Comparison of ENCODE assay signal across 10 cellular contexts in genomic region chr20:62624719-62625455, GRCh38. TPM values are rescaled to one million over a fixed set of nuclear protein-coding genes. Genes with fewer than 3 reads are reported as not detected.
DNase-seq lines count a peak whose midpoint lies in the region; ATAC-seq and TF ChIP-seq lines count a peak whose summit lies in the region.
"Had no signal": no experiment of that assay in that cellular context is flagged by ENCODE, and none has a peak within 500 bp of the region (broad histone marks: within the 10 kb centered on the region; RNA-seq: fewer than 3 reads in every experiment).

No MANE protein-coding gene starts in this region.

- ATAC-seq in lung (ENCODE audit: insufficient read depth, low FRiP score): no peak
- no peak for ATAC-seq in GM21717 (IDR thresholded peaks at IDR 0.05; ENCODE audit: unreplicated experiment)

- TF ChIP-seq CTCF in adrenal gland (IDR thresholded peaks at IDR 0.05) (no peak), lung (IDR thresholded peaks at IDR 0.05; ENCODE audit: control extremely low read depth, extremely low read depth) (no peak)

- H3K27me3 Mint-ChIP-seq in activated CD4-positive, alpha-beta T cell treated with anti-CD3 and anti-CD28 coated beads, Interleukin-2, amount 10 ng/mL, durations not matched to agents 24 days and 14 days: no peaks in the 10 kb centered on the region
- H3K27me3 Mint-ChIP-seq: activated naive CD4-positive, alpha-beta T cell treated with anti-CD3 and anti-CD28 coated beads, Interleukin-2, amount 50 U/mL, for 24 hours had no signal

- TF ChIP-seq POLR2A in adrenal gland (IDR thresholded peaks at IDR 0.05): no peak

- intact Hi-C loops in activated CD4-positive, alpha-beta T cell treated with anti-CD3 and anti-CD28 coated beads, Interleukin-2, amount 10 ng/mL, durations not matched to agents 24 days and 14 days (cut with micrococcal nuclease): loop anchor here (1.0 to 5.0 kb wide), 2 partner anchors 17 to 167 kb away; partner anchors contain the start of gene SLCO4A1
- intact Hi-C loops in adrenal gland (cut with DNase I): no loop called here

- 82 to 93% (median 86%) methylated on average over 24 to 32 of the region's 32 CpGs for WGBS in adrenal gland, 4 donors
- 69 to 84% methylated on average over 32 of the region's 32 CpGs for WGBS in lung, 2 donors
- WGBS in thymus: 90% methylated on average over 32 of the region's 32 CpGs

- peak overlapping the region; percentile 48 for H3K27ac Mint-ChIP-seq in activated CD4-positive, alpha-beta T cell treated with anti-CD3 and anti-CD28 coated beads, Interleukin-2, amount 10 ng/mL, durations not matched to agents 24 days and 14 days
- H3K27ac Mint-ChIP-seq: activated naive CD4-positive, alpha-beta T cell treated with anti-CD3 and anti-CD28 coated beads, Interleukin-2, amount 50 U/mL, for 24 hours had no signal

- no peaks in the 10 kb centered on the region for H3K9me3 ChIP-seq in adrenal gland (replicated peaks in 1 of 3)
- H3K9me3 ChIP-seq in lung (ENCODE audit: control insufficient read depth in 2 of 2, insufficient read depth in 1 of 2, low read length in 1 of 2): no peaks in the 10 kb centered on the region
- H3K9me3 ChIP-seq in thymus (ENCODE audit: control insufficient read depth): no peaks in the 10 kb centered on the region

- H3K36me3 Mint-ChIP-seq in activated CD4-positive, alpha-beta T cell treated with anti-CD3 and anti-CD28 coated beads, Interleukin-2, amount 10 ng/mL, durations not matched to agents 24 days and 14 days (ENCODE audit: low read depth): no peaks in the 10 kb centered on the region
- H3K36me3 Mint-ChIP-seq: activated naive CD4-positive, alpha-beta T cell treated with anti-CD3 and anti-CD28 coated beads, Interleukin-2, amount 50 U/mL, for 24 hours had no signal

- H3K4me1 ChIP-seq in adrenal gland (replicated peaks in 1 of 2) (peaks cover 20 to 23% of the 10 kb centered on the region in 2 donors), lung (ENCODE audit: control insufficient read depth in 2 of 2, insufficient read depth in 2 of 2, low read length in 2 of 2) (peaks cover 0 to 36% of the 10 kb centered on the region in 2 donors), thymus (ENCODE audit: control insufficient read depth, insufficient read depth, low read length) (peaks cover 13% of the 10 kb centered on the region)

- H3K27ac ChIP-seq in adrenal gland (peak overlapping the region in 4 of 5 donors; percentile 94 to 98 (median 96)), lung (ENCODE audit: low read depth in 1 of 2, low read length in 1 of 2) (peak overlapping the region; percentile 76 to 98), thymus (ENCODE audit: low read depth) (peak overlapping the region; percentile 19)

- no peak overlapping the region for H3K4me3 Mint-ChIP-seq in activated CD4-positive, alpha-beta T cell treated with anti-CD3 and anti-CD28 coated beads, Interleukin-2, amount 10 ng/mL, durations not matched to agents 24 days and 14 days
- H3K4me3 Mint-ChIP-seq: activated naive CD4-positive, alpha-beta T cell treated with anti-CD3 and anti-CD28 coated beads, Interleukin-2, amount 50 U/mL, for 24 hours had no signal

- H3K36me3 ChIP-seq in adrenal gland (replicated peaks in 1 of 2) (no peaks in the 10 kb centered on the region), lung (ENCODE audit: control insufficient read depth in 2 of 2, insufficient read depth in 2 of 2, low read length in 2 of 2) (no peaks in the 10 kb centered on the region), thymus (ENCODE audit: control insufficient read depth, insufficient read depth) (no peaks in the 10 kb centered on the region)

- no peak for DNase-seq in activated CD4-positive, alpha-beta T cell treated with anti-CD3 and anti-CD28 coated beads, Interleukin-2, amount 10 ng/mL, durations not matched to agents 24 days and 14 days
- DNase-seq in activated CD4-positive, alpha-beta T cell treated with anti-CD3 and anti-CD28 coated beads, Interleukin-2, amount 50 U/mL, for 4 hours: no peak
- DNase-seq in adrenal gland (peak in 3 of 7 donors; percentile 50 to 75 (median 58)), lung (ENCODE audit: low spot score) (no peak), HT-29 (ENCODE audit: low spot score) (no peak), HuH-7 (ENCODE audit: low spot score) (no peak)

- no peaks in the 10 kb centered on the region for H3K9me3 Mint-ChIP-seq in activated CD4-positive, alpha-beta T cell treated with anti-CD3 and anti-CD28 coated beads, Interleukin-2, amount 10 ng/mL, durations not matched to agents 24 days and 14 days
- H3K9me3 Mint-ChIP-seq: activated naive CD4-positive, alpha-beta T cell treated with anti-CD3 and anti-CD28 coated beads, Interleukin-2, amount 50 U/mL, for 24 hours; T-helper 2 cell treated with Interferon-gamma antibody and Interleukin-4, amounts not matched to agents 5 μg/mL and 100 μg/mL, for 36 hours had no signal

- H3K4me3 ChIP-seq in adrenal gland: no peak overlapping the region
- no peak overlapping the region for H3K4me3 ChIP-seq in lung
- H3K4me3 ChIP-seq in thymus (ENCODE audit: low read length): no peak overlapping the region

- H3K4me1 Mint-ChIP-seq in activated CD4-positive, alpha-beta T cell treated with anti-CD3 and anti-CD28 coated beads, Interleukin-2, amount 10 ng/mL, durations not matched to agents 24 days and 14 days: peaks cover 25% of the 10 kb centered on the region

- H3K27me3 ChIP-seq in adrenal gland (no peaks in the 10 kb centered on the region), lung (ENCODE audit: control insufficient read depth, insufficient read depth) (no peaks in the 10 kb centered on the region), thymus (ENCODE audit: control insufficient read depth, insufficient read depth) (no peaks in the 10 kb centered on the region)

RNA-seq across cellular contexts. Expression of gene SLCO4A1, which starts 17.4 kb away (rescaled TPM):
- 57.8 and 67.3 TPM in 2 replicates for total RNA-seq in activated CD4-positive, alpha-beta T cell treated with anti-CD3 and anti-CD28 coated beads, Interleukin-2, amount 10 ng/mL, durations not matched to agents 24 days and 14 days
- total RNA-seq in adrenal gland (1 to 10 TPM; 2.4 to 8.6 (median 4.9) TPM), lung (10 to 100 TPM in 1 of 2 donors, 1 to 10 TPM in 1; 4.7 to 49.6 TPM)
- polyA plus RNA-seq in adrenal gland (10 to 100 TPM in 2 of 3 donors, 1 to 10 TPM in 1; 2.9 to 27.0 (median 20.7) TPM), lung (100 to 1,000 TPM in 1 of 2 donors, 10 to 100 TPM in 1; 35.3 to 152 TPM), thymus (13.4 TPM)
- 78.8 and 83.4 TPM in 2 replicates for total RNA-seq in HT-29 (2014; rRNA removed; shearing (Covaris generic))

Comparison
In these comparisons a context has a peak if more than half of its experiments do, and no peak if none do; other contexts are left out.
1. H3K27ac ChIP-seq: peak in every context shown above with its lines; median percentile 96 in adrenal gland; 87 in lung; 19 in thymus.